In the genomic region with DNA sequence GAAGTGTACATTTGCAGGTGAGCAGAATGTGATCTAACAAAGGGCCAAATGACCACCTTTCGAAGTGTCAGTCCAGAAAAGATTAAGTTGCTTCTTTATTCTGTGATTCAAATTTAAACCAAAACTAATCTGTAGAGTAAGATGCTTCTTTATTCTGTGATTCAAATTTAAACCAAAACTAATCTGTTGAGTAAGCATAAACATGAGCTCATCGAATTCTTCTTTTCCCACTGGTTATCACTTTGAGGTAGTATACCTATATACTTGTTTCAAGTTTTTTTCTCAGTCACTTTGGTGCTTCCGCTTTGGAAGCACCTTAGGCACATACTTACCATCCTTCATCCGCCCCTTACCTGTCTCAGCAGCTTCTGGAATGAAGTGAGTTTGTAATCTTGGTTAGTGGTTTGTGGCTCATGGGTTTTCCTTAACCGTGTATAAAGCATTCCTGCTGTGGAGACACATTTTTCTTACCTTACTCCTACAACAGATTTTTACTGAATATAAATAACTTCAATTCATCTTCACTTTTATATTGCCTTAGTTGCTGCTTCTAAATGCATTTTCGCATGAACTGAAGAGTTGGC, we compare ENCODE assay signal across 1 cellular context.
TF ChIP-seq lines count a peak whose summit lies in the region.

No MANE protein-coding gene starts in this region.

TF ChIP-seq in GM23338, 12 proteins besides CTCF, POLR2A, EP300 and RAD21:
- TF ChIP-seq ETS1 (IDR thresholded peaks at IDR 0.05) (no peak), EZH2phosphoT487 (IDR thresholded peaks at IDR 0.05; ENCODE audit: unreplicated experiment) (no peak)
